Comparison of ENCODE assay signal across 8 cellular contexts in genomic region chr1:100353073-100353801, GRCh38. TPM values are rescaled to one million over a fixed set of nuclear protein-coding genes. Genes with fewer than 3 reads are reported as not detected.
A peak's percentile ranks its signal among the peaks of the same experiment; 100 is the strongest.
DNase-seq lines count a peak whose midpoint lies in the region; ATAC-seq and TF ChIP-seq lines count a peak whose summit lies in the region.

No MANE protein-coding gene starts in this region.

- TF ChIP-seq CTCF in osteoblast (IDR thresholded peaks at IDR 0.05; ENCODE audit: extremely low read depth, low read depth, low read length): no peak

- H3K27ac Mint-ChIP-seq in activated T-helper 2 cell treated with anti-CD3 and anti-CD28 coated beads, Interferon-gamma antibody, Interleukin-2, Interleukin-4, amounts not matched to agents 10 μg/mL and 5 μg/mL and 100 μg/mL, durations not matched to agents 14 hours and 24 hours and 36 hours: peak overlapping the region; percentile 89

- peak; percentile 29 for ATAC-seq in HG02763 (IDR thresholded peaks at IDR 0.05; ENCODE audit: unreplicated experiment)

- peaks cover 20% of the 10 kb centered on the region for H3K4me1 ChIP-seq in osteoblast (ENCODE audit: insufficient read depth, low read length)

- no peaks in the 10 kb centered on the region for H3K36me3 ChIP-seq in osteoblast (ENCODE audit: insufficient read depth, low read length)

- H3K27me3 ChIP-seq in osteoblast (ENCODE audit: insufficient read depth, low read length): no peaks in the 10 kb centered on the region

- peak; percentile 10 for DNase-seq in NCI-H1436 (lab: John Stamatoyannopoulos, UW)
- DNase-seq in NCI-H1436 treated with DMSO at 0.1 percent for 48 hours (lab: John Stamatoyannopoulos, UW): no peak
- DNase-seq in NOMO-1 treated with DMSO at 0.1 percent for 48 hours (lab: John Stamatoyannopoulos, UW; ENCODE audit: unreplicated experiment): peak; percentile 37
- DNase-seq in activated T-helper 2 cell treated with anti-CD3 and anti-CD28 coated beads, Interferon-gamma antibody, Interleukin-2, Interleukin-4, amounts not matched to agents 10 μg/mL and 5 μg/mL and 100 μg/mL, durations not matched to agents 14 hours and 24 hours and 36 hours (ENCODE audit: low spot score): peak; percentile 39
- DNase-seq in germinal center (ENCODE audit: low spot score): peak; percentile 45
- DNase-seq in osteoblast (ENCODE audit: insufficient read length, low spot score, missing footprints): no peak
- DNase-seq in GM19238 (ENCODE audit: insufficient read length, low spot score): no peak

- H3K4me1 Mint-ChIP-seq in activated T-helper 2 cell treated with anti-CD3 and anti-CD28 coated beads, Interferon-gamma antibody, Interleukin-2, Interleukin-4, amounts not matched to agents 10 μg/mL and 5 μg/mL and 100 μg/mL, durations not matched to agents 14 hours and 24 hours and 36 hours (ENCODE audit: low read depth): peaks cover 41% of the 10 kb centered on the region

- peak overlapping the region; percentile 16 for H3K27ac ChIP-seq in osteoblast (ENCODE audit: low read depth, low read length)

- H3K4me2 ChIP-seq in osteoblast (ENCODE audit: insufficient read depth, low read length): peak overlapping the region; percentile 94

- H3K27me3 Mint-ChIP-seq in activated T-helper 2 cell treated with anti-CD3 and anti-CD28 coated beads, Interferon-gamma antibody, Interleukin-2, Interleukin-4, amounts not matched to agents 10 μg/mL and 5 μg/mL and 100 μg/mL, durations not matched to agents 14 hours and 24 hours and 36 hours (ENCODE audit: low read depth): no peaks in the 10 kb centered on the region

- H3K9me3 ChIP-seq in osteoblast (ENCODE audit: low read depth, low read length): no peaks in the 10 kb centered on the region

- H4K20me1 ChIP-seq in osteoblast (ENCODE audit: insufficient read depth, low read length): no peaks in the 10 kb centered on the region

- H3K4me3 Mint-ChIP-seq in activated T-helper 2 cell treated with anti-CD3 and anti-CD28 coated beads, Interferon-gamma antibody, Interleukin-2, Interleukin-4, amounts not matched to agents 10 μg/mL and 5 μg/mL and 100 μg/mL, durations not matched to agents 14 hours and 24 hours and 36 hours (ENCODE audit: low read depth): peak overlapping the region; percentile 87

- peaks cover 28% of the 10 kb centered on the region for H3K36me3 Mint-ChIP-seq in activated T-helper 2 cell treated with anti-CD3 and anti-CD28 coated beads, Interferon-gamma antibody, Interleukin-2, Interleukin-4, amounts not matched to agents 10 μg/mL and 5 μg/mL and 100 μg/mL, durations not matched to agents 14 hours and 24 hours and 36 hours (ENCODE audit: low read depth)

- H2AFZ ChIP-seq in osteoblast (ENCODE audit: low read length): peak overlapping the region; percentile 92

- intact Hi-C loops in activated T-helper 2 cell treated with anti-CD3 and anti-CD28 coated beads, Interferon-gamma antibody, Interleukin-2, Interleukin-4, amounts not matched to agents 10 μg/mL and 5 μg/mL and 100 μg/mL, durations not matched to agents 14 hours and 24 hours and 36 hours (cut with micrococcal nuclease): loop anchor here (2.0 to 10.0 kb wide), 3 partner anchors 44 to 538 kb away; no protein-coding TSS in a partner anchor

- H3K79me2 ChIP-seq in osteoblast (ENCODE audit: insufficient read depth, low read length): peaks cover 3% of the 10 kb centered on the region

- peak overlapping the region; percentile 86 for H3K4me3 ChIP-seq in osteoblast (ENCODE audit: insufficient read depth, low read length)

- H3K9me3 Mint-ChIP-seq in activated T-helper 2 cell treated with anti-CD3 and anti-CD28 coated beads, Interferon-gamma antibody, Interleukin-2, Interleukin-4, amounts not matched to agents 10 μg/mL and 5 μg/mL and 100 μg/mL, durations not matched to agents 14 hours and 24 hours and 36 hours: no peaks in the 10 kb centered on the region

RNA-seq across cellular contexts. Expression of gene CDC14A, which starts 0.9 kb away (rescaled TPM):
- 10.3 and 11.0 TPM in 2 replicates for total RNA-seq in activated T-helper 2 cell treated with anti-CD3 and anti-CD28 coated beads, Interferon-gamma antibody, Interleukin-2, Interleukin-4, amounts not matched to agents 10 μg/mL and 5 μg/mL and 100 μg/mL, durations not matched to agents 14 hours and 24 hours and 36 hours
- 6.5 and 6.9 TPM in 2 replicates for total RNA-seq in osteoblast

Comparison
In these comparisons a context has a peak if more than half of its experiments do, and no peak if none do; other contexts are left out.
1. DNase-seq: peak in NCI-H1436 (single experiment), NOMO-1 treated with DMSO at 0.1 percent for 48 hours (single experiment), activated T-helper 2 cell treated with anti-CD3 and anti-CD28 coated beads, Interferon-gamma antibody, Interleukin-2, Interleukin-4, amounts not matched to agents 10 μg/mL and 5 μg/mL and 100 μg/mL, durations not matched to agents 14 hours and 24 hours and 36 hours (single experiment) and germinal center (single experiment); none in NCI-H1436 treated with DMSO at 0.1 percent for 48 hours (single experiment), osteoblast (single experiment) and GM19238 (single experiment).